In the genomic region with DNA sequence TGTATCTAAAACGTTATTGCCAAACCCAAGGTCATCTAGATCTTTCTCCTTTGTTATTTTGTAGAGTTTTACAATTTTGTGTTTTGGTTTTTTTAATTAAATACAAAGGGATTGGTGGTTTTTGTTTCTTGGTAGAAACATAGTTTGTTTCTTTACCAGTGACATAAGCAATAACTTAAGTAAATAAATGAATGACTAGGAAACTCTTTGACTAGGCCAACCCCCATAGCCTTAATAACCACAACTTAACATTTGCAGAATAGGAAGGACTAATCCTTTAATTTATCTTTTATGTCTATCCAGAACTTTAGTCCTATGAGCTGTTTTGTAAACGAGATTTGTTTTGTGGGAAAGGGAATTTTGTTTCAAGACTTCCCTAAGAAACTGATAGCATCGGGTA, we compare ENCODE assay signal across 15 cellular contexts.
DNase-seq lines count a peak whose midpoint lies in the region; ATAC-seq and TF ChIP-seq lines count a peak whose summit lies in the region.
"Had no signal": no experiment of that assay in that cellular context is flagged by ENCODE, and none has a peak within 500 bp of the region (broad histone marks: within the 10 kb centered on the region; RNA-seq: fewer than 3 reads in every experiment).

No MANE protein-coding gene starts in this region.

- no peak overlapping the region for H3K27ac ChIP-seq in spleen
- H3K27ac ChIP-seq: C4-2B had no signal

- peaks cover 22 to 86% (median 61%) of the 10 kb centered on the region in 6 donors for H3K4me1 ChIP-seq in spleen

- 80 to 92% (median 91%) methylated on average over 3 of the region's 3 CpGs for WGBS in spleen, 5 donors

- peaks cover 83% of the 10 kb centered on the region for H3K4me1 Mint-ChIP-seq in activated naive CD8-positive, alpha-beta T cell (ENCODE audit: low read depth)
- H3K4me1 Mint-ChIP-seq in activated naive CD8-positive, alpha-beta T cell treated with anti-CD3 and anti-CD28 coated beads for 36 hours: peaks cover 58% of the 10 kb centered on the region

- no peaks in the 10 kb centered on the region for H3K36me3 ChIP-seq in spleen

- H3K27me3 Mint-ChIP-seq in activated naive CD8-positive, alpha-beta T cell: no peaks in the 10 kb centered on the region
- H3K27me3 Mint-ChIP-seq in activated naive CD8-positive, alpha-beta T cell treated with anti-CD3 and anti-CD28 coated beads for 36 hours: no peaks in the 10 kb centered on the region

- H3K9me3 ChIP-seq in spleen: no peaks in the 10 kb centered on the region

- TF ChIP-seq CTCF in spleen (IDR thresholded peaks at IDR 0.05 in 8 of 11, conservative IDR thresholded peaks at IDR 0.05 in 3 of 11): no peak

- H3K36me3 Mint-ChIP-seq in activated naive CD8-positive, alpha-beta T cell: peaks cover 10% of the 10 kb centered on the region
- peaks cover 35% of the 10 kb centered on the region for H3K36me3 Mint-ChIP-seq in activated naive CD8-positive, alpha-beta T cell treated with anti-CD3 and anti-CD28 coated beads for 36 hours

- no peaks in the 10 kb centered on the region for H3K9me3 Mint-ChIP-seq in activated naive CD8-positive, alpha-beta T cell (ENCODE audit: low read depth)
- H3K9me3 Mint-ChIP-seq in activated naive CD8-positive, alpha-beta T cell treated with anti-CD3 and anti-CD28 coated beads for 36 hours: no peaks in the 10 kb centered on the region

- no peak for ATAC-seq in HG02610 (IDR thresholded peaks at IDR 0.05; ENCODE audit: unreplicated experiment)

- no peak overlapping the region for H3K4me3 ChIP-seq in spleen

- no peaks in the 10 kb centered on the region for H3K27me3 ChIP-seq in spleen (replicated peaks in 1 of 7)

- H3K4me3 Mint-ChIP-seq in activated naive CD8-positive, alpha-beta T cell: no peak overlapping the region
- no peak overlapping the region for H3K4me3 Mint-ChIP-seq in activated naive CD8-positive, alpha-beta T cell treated with anti-CD3 and anti-CD28 coated beads for 36 hours

- DNase-seq in activated naive CD8-positive, alpha-beta T cell treated with anti-CD3 and anti-CD28 coated beads for 36 hours: no peak
- DNase-seq in amniotic epithelial cell (ENCODE audit: low read depth) (peak; percentile 66), iris pigment epithelial cell (ENCODE audit: low read depth) (peak; percentile 47), DMS153 treated with DMSO at 0.1 percent for 48 hours (lab: John Stamatoyannopoulos, UW; ENCODE audit: unreplicated experiment) (no peak), spleen (no peak)
- no peak for DNase-seq in activated naive CD4-positive, alpha-beta T cell treated with Interleukin-2 at 50 U/mL for 16 hours
- DNase-seq: 8988T, DMS 273 treated with DMSO at 0.1 percent for 48 hours, Karpas-422, NCI-H1105 treated with DMSO at 0.1 percent for 48 hours, NCI-H187 treated with DMSO at 0.1 percent for 48 hours, NCI-H345 had no signal

- intact Hi-C loops in spleen (cut with DNase I; ENCODE audit: low total_unique reads): no loop called here

- TF ChIP-seq POLR2A in spleen (IDR thresholded peaks at IDR 0.05): no peak

- H3K27ac Mint-ChIP-seq in activated naive CD8-positive, alpha-beta T cell: peak overlapping the region; percentile 17
- no peak overlapping the region for H3K27ac Mint-ChIP-seq in activated naive CD8-positive, alpha-beta T cell treated with anti-CD3 and anti-CD28 coated beads for 36 hours

Comparison
In these comparisons a context has a peak if more than half of its experiments do, and no peak if none do; other contexts are left out.
1. DNase-seq: peak in amniotic epithelial cell (single experiment) and iris pigment epithelial cell (single experiment); none in activated naive CD8-positive, alpha-beta T cell treated with anti-CD3 and anti-CD28 coated beads for 36 hours (single experiment), DMS153 treated with DMSO at 0.1 percent for 48 hours (single experiment), activated naive CD4-positive, alpha-beta T cell treated with Interleukin-2 at 50 U/mL for 16 hours (single experiment) and spleen (single experiment).